In the genomic region with DNA sequence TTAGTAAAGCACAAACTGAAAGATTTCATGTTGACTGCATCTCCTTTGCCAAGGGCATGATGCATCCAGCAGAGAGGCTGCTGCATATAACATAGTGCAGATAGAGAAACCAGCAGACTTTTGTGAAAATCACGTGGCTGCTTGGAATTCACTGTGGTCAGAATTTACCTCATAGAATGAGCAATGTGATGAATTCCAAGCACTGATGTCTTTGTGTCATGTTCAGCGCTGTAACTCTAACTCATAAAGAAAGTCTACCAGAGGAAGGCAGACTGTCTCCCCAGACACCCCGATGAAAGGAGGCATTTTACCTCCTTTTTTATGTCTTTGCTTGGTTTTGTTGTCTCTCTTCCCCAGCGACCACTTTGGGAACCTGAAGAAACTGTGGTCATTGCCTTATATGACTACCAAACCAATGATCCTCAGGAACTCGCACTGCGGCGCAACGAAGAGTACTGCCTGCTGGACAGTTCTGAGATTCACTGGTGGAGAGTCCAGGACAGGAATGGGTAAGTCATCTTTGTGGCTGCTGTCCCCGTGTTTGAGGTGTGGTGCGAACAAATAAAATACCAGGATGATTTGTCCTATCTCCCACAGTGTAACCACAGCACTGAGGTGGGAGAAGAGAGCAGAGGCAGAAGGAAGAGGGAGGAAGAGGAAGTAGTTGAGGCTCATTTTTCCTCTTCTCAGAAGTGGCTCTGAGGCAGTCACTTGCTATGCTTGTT, we compare ENCODE assay signal across 9 cellular contexts. TPM values are rescaled to one million over a fixed set of nuclear protein-coding genes. Genes with fewer than 3 reads are reported as not detected.
DNase-seq lines count a peak whose midpoint lies in the region; ATAC-seq lines count a peak whose summit lies in the region.
"Had no signal": no experiment of that assay in that cellular context is flagged by ENCODE, and none has a peak within 500 bp of the region (broad histone marks: within the 10 kb centered on the region; RNA-seq: fewer than 3 reads in every experiment).

No MANE protein-coding gene starts in this region.

- DNase-seq in activated CD4-positive, alpha-beta T cell treated with anti-CD3 and anti-CD28 coated beads, Interleukin-2, amount 10 ng/mL, durations not matched to agents 7 days and 5 days: peak; percentile 77
- DNase-seq in effector memory CD8-positive, alpha-beta T cell: peak; percentile 34 to 46 (median 37)
- peak; percentile 73 for DNase-seq in stimulated activated naive CD4-positive, alpha-beta T cell treated with Interleukin-2 at 50 U/mL for 16 hours (lab: John Stamatoyannopoulos, UW)
- DNase-seq in NCI-H69 (lab: John Stamatoyannopoulos, UW): no peak
- DNase-seq: NCI-H1436 treated with DMSO at 0.1 percent for 48 hours had no signal

- ATAC-seq in HG03378 (IDR thresholded peaks at IDR 0.05; ENCODE audit: unreplicated experiment): peak; percentile 31
- ATAC-seq in effector memory CD8-positive, alpha-beta T cell (replicated peaks): peak; percentile 83
- ATAC-seq in HG02678 (IDR thresholded peaks at IDR 0.05; ENCODE audit: unreplicated experiment): no peak
- no peak for ATAC-seq in GM18909 (IDR thresholded peaks at IDR 0.05; ENCODE audit: poor library complexity, unreplicated experiment)

- peak overlapping the region; percentile 73 for H3K4me3 Mint-ChIP-seq in activated CD4-positive, alpha-beta T cell treated with anti-CD3 and anti-CD28 coated beads, Interleukin-2, amount 10 ng/mL, durations not matched to agents 7 days and 5 days
- H3K4me3 Mint-ChIP-seq in effector memory CD8-positive, alpha-beta T cell: peak overlapping the region; percentile 71 to 72

- H3K27ac Mint-ChIP-seq in activated CD4-positive, alpha-beta T cell treated with anti-CD3 and anti-CD28 coated beads, Interleukin-2, amount 10 ng/mL, durations not matched to agents 7 days and 5 days: peak overlapping the region; percentile 91
- H3K27ac Mint-ChIP-seq in effector memory CD8-positive, alpha-beta T cell: peak overlapping the region; percentile 93 to 96

- peaks cover 91% of the 10 kb centered on the region for H3K36me3 Mint-ChIP-seq in activated CD4-positive, alpha-beta T cell treated with anti-CD3 and anti-CD28 coated beads, Interleukin-2, amount 10 ng/mL, durations not matched to agents 7 days and 5 days (ENCODE audit: low read depth)
- peaks cover 93% of the 10 kb centered on the region for H3K36me3 Mint-ChIP-seq in effector memory CD8-positive, alpha-beta T cell (ENCODE audit: insufficient read depth)

- CTCF ChIA-PET in activated CD4-positive, alpha-beta T cell treated with anti-CD3 and anti-CD28 coated beads, Interleukin-2, amount 10 ng/mL, durations not matched to agents 7 days and 5 days (lab: Charles Lee): interaction anchor here (1.6 kb wide), 1 partner anchor 30 kb away, joined by 4 read pairs; no protein-coding TSS in a partner anchor

- POLR2A ChIA-PET in activated CD4-positive, alpha-beta T cell treated with anti-CD3 and anti-CD28 coated beads, Interleukin-2, amount 10 ng/mL, durations not matched to agents 7 days and 5 days (lab: Charles Lee): no interaction called here

- no peaks in the 10 kb centered on the region for H3K27me3 Mint-ChIP-seq in activated CD4-positive, alpha-beta T cell treated with anti-CD3 and anti-CD28 coated beads, Interleukin-2, amount 10 ng/mL, durations not matched to agents 7 days and 5 days
- H3K27me3 Mint-ChIP-seq in effector memory CD8-positive, alpha-beta T cell: no peaks in the 10 kb centered on the region

- peaks cover 88% of the 10 kb centered on the region for H3K4me1 Mint-ChIP-seq in activated CD4-positive, alpha-beta T cell treated with anti-CD3 and anti-CD28 coated beads, Interleukin-2, amount 10 ng/mL, durations not matched to agents 7 days and 5 days
- H3K4me1 Mint-ChIP-seq in effector memory CD8-positive, alpha-beta T cell (ENCODE audit: low read depth in 2 of 2): peaks cover 51 to 70% of the 10 kb centered on the region in 2 donors

- no peaks in the 10 kb centered on the region for H3K9me3 Mint-ChIP-seq in activated CD4-positive, alpha-beta T cell treated with anti-CD3 and anti-CD28 coated beads, Interleukin-2, amount 10 ng/mL, durations not matched to agents 7 days and 5 days
- H3K9me3 Mint-ChIP-seq in effector memory CD8-positive, alpha-beta T cell: no peaks in the 10 kb centered on the region

RNA-seq across cellular contexts. Expression of gene ITK, which starts 42.0 kb away (rescaled TPM):
- 100 to 1,000 TPM; 258 to 306 TPM for total RNA-seq in activated CD4-positive, alpha-beta T cell treated with anti-CD3 and anti-CD28 coated beads, Interleukin-2, amount 10 ng/mL, durations not matched to agents 7 days and 5 days
- total RNA-seq: cardiac muscle cell had no signal

RNA-seq across cellular contexts. Expression of gene CYFIP2, which starts 43.3 kb away (rescaled TPM):
- 100 to 1,000 TPM; 452 to 606 TPM for total RNA-seq in activated CD4-positive, alpha-beta T cell treated with anti-CD3 and anti-CD28 coated beads, Interleukin-2, amount 10 ng/mL, durations not matched to agents 7 days and 5 days

RNA-seq across cellular contexts. Expression of gene GARIN3, which starts 56.6 kb away (rescaled TPM):
- not detected for total RNA-seq in activated CD4-positive, alpha-beta T cell treated with anti-CD3 and anti-CD28 coated beads, Interleukin-2, amount 10 ng/mL, durations not matched to agents 7 days and 5 days
- total RNA-seq: cardiac muscle cell had no signal

Comparison
In these comparisons a context has a peak if more than half of its experiments do, and no peak if none do; other contexts are left out.
1. ATAC-seq: peak in HG03378 (single experiment) and effector memory CD8-positive, alpha-beta T cell (single experiment); none in HG02678 (single experiment) and GM18909 (single experiment).